Comparison of ENCODE assay signal across 1 cellular context in the genomic region with DNA sequence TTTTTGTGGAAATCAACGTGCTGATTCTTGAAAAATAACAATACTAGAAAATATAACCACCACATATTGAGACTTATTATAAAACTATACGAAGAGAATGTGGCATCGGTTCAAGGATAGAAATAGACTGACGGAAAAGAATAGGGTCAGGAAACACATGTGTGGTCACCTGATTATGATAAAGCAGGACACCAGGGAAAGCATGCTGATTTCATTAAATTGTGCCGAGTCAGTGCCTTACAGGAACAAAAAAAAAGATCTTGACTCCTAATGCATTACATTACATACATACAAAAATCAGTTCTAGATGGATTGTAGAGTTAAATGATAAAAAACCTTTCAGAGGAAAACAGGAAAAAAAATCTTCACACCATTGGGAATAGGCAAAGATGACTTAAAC.
TF ChIP-seq lines count a peak whose summit lies in the region.

No MANE protein-coding gene starts in this region.

TF ChIP-seq in IMR-90, 13 proteins besides CTCF, POLR2A, EP300 and RAD21:
- TF ChIP-seq CHD1 (IDR thresholded peaks at IDR 0.05; ENCODE audit: low read depth, low read length) (no peak), SMC3 (IDR thresholded peaks at IDR 0.05; ENCODE audit: low read depth, low read length) (no peak), MAFK (IDR thresholded peaks at IDR 0.05; ENCODE audit: low read depth, low read length) (0 out of 2 replicates have a peak, but pooled peaks have one; percentile 18), NFE2L2 (IDR thresholded peaks at IDR 0.05; ENCODE audit: low read depth, low read length) (no peak)
TF ChIP-seq in IMR-90: peak in this region for 1.
